In genomic region chr6:43662948-43663347, GRCh38 we compare ENCODE assay signal across 2 cellular contexts. TPM values are rescaled to one million over a fixed set of nuclear protein-coding genes. Genes with fewer than 3 reads are reported as not detected.
"Had no signal": no experiment of that assay in that cellular context is flagged by ENCODE, and none has a peak within 500 bp of the region (broad histone marks: within the 10 kb centered on the region; RNA-seq: fewer than 3 reads in every experiment).

No MANE protein-coding gene starts in this region.

RNA-seq across cellular contexts. Expression of gene RSPH9, which starts 18.1 kb away (rescaled TPM):
- total RNA-seq: LHCN-M2, MCF 10A had no signal
